21 cellular contexts compared by ENCODE assay signal in genomic region chr5:128532776-128533175, GRCh38. TPM values are rescaled to one million over a fixed set of nuclear protein-coding genes. Genes with fewer than 3 reads are reported as not detected.
DNase-seq lines count a peak whose midpoint lies in the region; ATAC-seq, FAIRE-seq and TF ChIP-seq lines count a peak whose summit lies in the region.
"Had no signal": no experiment of that assay in that cellular context is flagged by ENCODE, and none has a peak within 500 bp of the region (broad histone marks: within the 10 kb centered on the region; RNA-seq: fewer than 3 reads in every experiment).

No MANE protein-coding gene starts in this region.

- H3K4me3 Mint-ChIP-seq in astrocyte (ENCODE audit: unreplicated experiment) (no peak overlapping the region), natural killer cell (no peak overlapping the region)
- H3K4me3 Mint-ChIP-seq: CD4-positive, alpha-beta memory T cell had no signal

- TF ChIP-seq CTCF in astrocyte (IDR thresholded peaks at IDR 0.05; ENCODE audit: insufficient read depth, low read depth, low read length) = no peak
- no peak for TF ChIP-seq CTCF in natural killer cell (IDR thresholded peaks at IDR 0.05)
- TF ChIP-seq CTCF in uterus (IDR thresholded peaks at IDR 0.05) = no peak
- TF ChIP-seq CTCF in kidney (IDR thresholded peaks at IDR 0.05; ENCODE audit: borderline replicate concordance, extremely low read depth, insufficient read depth) = no peak

- FAIRE-seq in astrocyte (lab: Jason Lieb, UNC) (no peak), kidney (lab: Jason Lieb, UNC) (no peak)
- FAIRE-seq: GM12878, GM19239, H1 had no signal

- H3K36me3 ChIP-seq in astrocyte (ENCODE audit: insufficient read depth, low read length) = peaks cover 6% of the 10 kb centered on the region
- peaks cover 59% of the 10 kb centered on the region for H3K36me3 ChIP-seq in mesodermal cell (ENCODE audit: control insufficient read depth, insufficient read depth, low read length)
- H3K36me3 ChIP-seq in uterus = no peaks in the 10 kb centered on the region
- no peaks in the 10 kb centered on the region for H3K36me3 ChIP-seq in kidney (ENCODE audit: control insufficient read depth in 1 of 2, insufficient read depth in 2 of 2, low read length in 2 of 2)

- no peak overlapping the region for H2AFZ ChIP-seq in astrocyte (ENCODE audit: low read depth, low read length)
- H2AFZ ChIP-seq: GM23248 had no signal

- TF ChIP-seq EP300 in Ishikawa (IDR thresholded peaks at IDR 0.05; ENCODE audit: borderline replicate concordance) = no peak

- no peaks in the 10 kb centered on the region for H3K9me3 ChIP-seq in astrocyte (ENCODE audit: insufficient read depth, low read depth, low read length)
- H3K9me3 ChIP-seq in mesodermal cell (ENCODE audit: control insufficient read depth, low read length) = no peaks in the 10 kb centered on the region
- H3K9me3 ChIP-seq in uterus = no peaks in the 10 kb centered on the region
- peaks cover 0 to 2% of the 10 kb centered on the region in 2 donors for H3K9me3 ChIP-seq in kidney (ENCODE audit: control insufficient read depth in 1 of 2, low read length in 2 of 2)

- H3K27me3 ChIP-seq in astrocyte (ENCODE audit: insufficient read depth, low read length) = no peaks in the 10 kb centered on the region
- H3K27me3 ChIP-seq in uterus = no peaks in the 10 kb centered on the region

- H3K4me1 Mint-ChIP-seq in astrocyte (ENCODE audit: low read depth, unreplicated experiment) (peaks cover 28% of the 10 kb centered on the region), natural killer cell (no peaks in the 10 kb centered on the region)

- no peak overlapping the region for H3K4me3 ChIP-seq in astrocyte (ENCODE audit: insufficient read depth, low read depth, low read length)
- no peak overlapping the region for H3K4me3 ChIP-seq in mesodermal cell (ENCODE audit: extremely low read depth, insufficient read depth, low read length, poor library complexity, severe bottlenecking)
- no peak overlapping the region for H3K4me3 ChIP-seq in uterus
- no peak overlapping the region for H3K4me3 ChIP-seq in kidney (ENCODE audit: low read length in 2 of 2)
- H3K4me3 ChIP-seq: GM12878, GM23248 had no signal

- H3K27ac Mint-ChIP-seq in astrocyte (ENCODE audit: unreplicated experiment) (peak overlapping the region; percentile 34), natural killer cell (no peak overlapping the region)
- H3K27ac Mint-ChIP-seq: CD4-positive, alpha-beta memory T cell had no signal

- peak; percentile 13 for DNase-seq in EL
- DNase-seq in astrocyte (ENCODE audit: low read depth) = no peak
- no peak for DNase-seq in natural killer cell
- no peak for DNase-seq in uterus
- DNase-seq in kidney = no peak
- DNase-seq: C1 segment of cervical spinal cord; Calu3; CD4-positive, alpha-beta memory T cell; COR-L47; DMS53; DND-41; GDM1; GM23248; H7; HCEC 1CT had no signal

- no peaks in the 10 kb centered on the region for H3K9me3 Mint-ChIP-seq in astrocyte (ENCODE audit: unreplicated experiment)
- H3K9me3 Mint-ChIP-seq in natural killer cell = peaks cover 4 to 8% of the 10 kb centered on the region in 2 donors

- peaks cover 34% of the 10 kb centered on the region for H3K79me2 ChIP-seq in astrocyte (ENCODE audit: insufficient read depth, low read length)

- ATAC-seq in natural killer cell (no peak), GM21423 (IDR thresholded peaks at IDR 0.05; ENCODE audit: unreplicated experiment) (no peak)
- ATAC-seq: GM12878 had no signal

- H4K20me1 ChIP-seq in astrocyte (ENCODE audit: insufficient read depth, low read length) = peaks cover 21% of the 10 kb centered on the region

- 90 to 92% methylated on average over 3 of the region's 3 CpGs for WGBS in mesodermal cell (ENCODE audit: insufficient coverage in 2 of 2), 2 experiments

- intact Hi-C loops in natural killer cell (cut with micrococcal nuclease) = no loop called here
- intact Hi-C loops in uterus (cut with DNase I; ENCODE audit: low total_unique reads) = no loop called here
- intact Hi-C loops in kidney (cut with DNase I) = no loop called here

- no peak overlapping the region for H3K9ac ChIP-seq in astrocyte (ENCODE audit: low read length)
- H3K9ac ChIP-seq in kidney (ENCODE audit: low read length in 2 of 2) = no peak overlapping the region
- H3K9ac ChIP-seq: GM23248 had no signal

- H3K27me3 Mint-ChIP-seq in astrocyte (ENCODE audit: low read depth, unreplicated experiment) = no peaks in the 10 kb centered on the region
- peaks cover 15 to 16% of the 10 kb centered on the region in 2 donors for H3K27me3 Mint-ChIP-seq in natural killer cell (ENCODE audit: low read depth in 2 of 2)

- H3K36me3 Mint-ChIP-seq in astrocyte (ENCODE audit: low read depth, unreplicated experiment) = peaks cover 29% of the 10 kb centered on the region
- H3K36me3 Mint-ChIP-seq in natural killer cell = peaks cover 5% of the 10 kb centered on the region

- H3K4me2 ChIP-seq in astrocyte (ENCODE audit: low read length) = no peak overlapping the region

- no peak for TF ChIP-seq RAD21 in Ishikawa (IDR thresholded peaks at IDR 0.05; ENCODE audit: low read depth)

- TF ChIP-seq POLR2A in uterus (IDR thresholded peaks at IDR 0.05) = no peak

- H3K4me1 ChIP-seq in astrocyte (ENCODE audit: insufficient read depth, low read length) (peaks cover 4% of the 10 kb centered on the region), mesodermal cell (ENCODE audit: control insufficient read depth, insufficient read depth, low read length, poor library complexity, severe bottlenecking) (peaks cover 25% of the 10 kb centered on the region), uterus (peaks cover 0 to 7% of the 10 kb centered on the region in 2 donors), kidney (ENCODE audit: control insufficient read depth in 1 of 2, insufficient read depth in 1 of 2, low read depth in 1 of 2, low read length in 2 of 2) (no peaks in the 10 kb centered on the region)

- no peak overlapping the region for H3K27ac ChIP-seq in astrocyte (ENCODE audit: low read depth, low read length)
- H3K27ac ChIP-seq in mesodermal cell (ENCODE audit: low read depth, low read length, severe bottlenecking) = peak overlapping the region; percentile 67
- H3K27ac ChIP-seq in uterus = no peak overlapping the region
- H3K27ac ChIP-seq in kidney (ENCODE audit: low read depth in 2 of 2, low read length in 2 of 2) = no peak overlapping the region
- H3K27ac ChIP-seq: GM23248 had no signal

TF ChIP-seq in Ishikawa, 13 proteins besides CTCF, POLR2A, EP300 and RAD21:
- TF ChIP-seq ZBTB7A (IDR thresholded peaks at IDR 0.05; ENCODE audit: low read depth) (no peak), NFIC (IDR thresholded peaks at IDR 0.05) (peak; percentile 15; the same call in 1 of the 2 replicates), TEAD4 (IDR thresholded peaks at IDR 0.05) (0 out of 2 replicates have a peak, but pooled peaks have one; percentile 14), CEBPB (IDR thresholded peaks at IDR 0.05) (no peak), TAF1 (IDR thresholded peaks at IDR 0.05; ENCODE audit: low read depth) (no peak), TCF12 (IDR thresholded peaks at IDR 0.05; ENCODE audit: low read depth) (no peak), CREB1 (IDR thresholded peaks at IDR 0.05; ENCODE audit: low read depth) (no peak), USF1 (IDR thresholded peaks at IDR 0.05) (no peak)

RNA-seq across cellular contexts. Expression of gene FBN2, which starts 5.3 kb away (rescaled TPM):
- total RNA-seq in astrocyte (105 and 176 TPM in 2 replicates), natural killer cell (under 1 TPM; 0.31 to 0.70 (median 0.58) TPM), uterus (100 to 1,000 TPM in 1 of 4 donors, 1 to 10 TPM in 3; 1.0 to 389 (median 2.8) TPM), kidney (1.0 TPM)
- 152 TPM for polyA plus RNA-seq in mesodermal cell (2013, experiment 1 of 2)
- 117 TPM for polyA plus RNA-seq in mesodermal cell (2013, experiment 2 of 2)
- 0.11 TPM for polyA plus RNA-seq in kidney (ENCODE audit: insufficient read depth, low read depth, low replicate concordance)
- polyA plus RNA-seq: CD4-positive, alpha-beta memory T cell had no signal
